1 cellular context compared by ENCODE assay signal in the genomic region with DNA sequence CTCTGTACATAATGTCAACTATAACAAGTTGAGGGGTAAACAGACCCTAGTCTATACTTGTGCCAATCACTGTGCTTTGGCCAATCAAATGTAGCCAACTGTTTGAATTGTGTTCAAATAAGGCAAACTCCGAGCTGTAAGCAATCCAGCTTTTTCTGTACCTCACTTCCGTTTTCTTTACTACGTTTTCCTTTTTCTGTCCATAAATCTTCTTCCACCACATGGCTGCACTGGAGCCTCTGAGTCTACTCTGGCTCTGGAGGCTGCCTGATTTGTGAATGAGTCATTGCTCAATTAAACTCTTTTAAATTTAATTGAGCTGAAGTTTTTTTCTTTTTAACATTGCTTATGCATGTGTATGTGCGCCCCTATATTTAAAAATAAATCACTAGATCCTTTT.
TF ChIP-seq lines count a peak whose summit lies in the region.

No MANE protein-coding gene starts in this region.

TF ChIP-seq in K562, 482 proteins besides CTCF, POLR2A, EP300 and RAD21:
- TF ChIP-seq MEIS2 (IDR thresholded peaks at IDR 0.05; ENCODE audit: partially characterized antibody) (peak; percentile 29), NBN (IDR thresholded peaks at IDR 0.05; ENCODE audit: low read depth) (no peak), SPI1 (IDR thresholded peaks at IDR 0.05; ENCODE audit: borderline replicate concordance, low read depth, low read length) (0 out of 2 replicates have a peak, but pooled peaks have one; percentile 13)
TF ChIP-seq in K562: peak in this region for 2.
